In the genomic region with DNA sequence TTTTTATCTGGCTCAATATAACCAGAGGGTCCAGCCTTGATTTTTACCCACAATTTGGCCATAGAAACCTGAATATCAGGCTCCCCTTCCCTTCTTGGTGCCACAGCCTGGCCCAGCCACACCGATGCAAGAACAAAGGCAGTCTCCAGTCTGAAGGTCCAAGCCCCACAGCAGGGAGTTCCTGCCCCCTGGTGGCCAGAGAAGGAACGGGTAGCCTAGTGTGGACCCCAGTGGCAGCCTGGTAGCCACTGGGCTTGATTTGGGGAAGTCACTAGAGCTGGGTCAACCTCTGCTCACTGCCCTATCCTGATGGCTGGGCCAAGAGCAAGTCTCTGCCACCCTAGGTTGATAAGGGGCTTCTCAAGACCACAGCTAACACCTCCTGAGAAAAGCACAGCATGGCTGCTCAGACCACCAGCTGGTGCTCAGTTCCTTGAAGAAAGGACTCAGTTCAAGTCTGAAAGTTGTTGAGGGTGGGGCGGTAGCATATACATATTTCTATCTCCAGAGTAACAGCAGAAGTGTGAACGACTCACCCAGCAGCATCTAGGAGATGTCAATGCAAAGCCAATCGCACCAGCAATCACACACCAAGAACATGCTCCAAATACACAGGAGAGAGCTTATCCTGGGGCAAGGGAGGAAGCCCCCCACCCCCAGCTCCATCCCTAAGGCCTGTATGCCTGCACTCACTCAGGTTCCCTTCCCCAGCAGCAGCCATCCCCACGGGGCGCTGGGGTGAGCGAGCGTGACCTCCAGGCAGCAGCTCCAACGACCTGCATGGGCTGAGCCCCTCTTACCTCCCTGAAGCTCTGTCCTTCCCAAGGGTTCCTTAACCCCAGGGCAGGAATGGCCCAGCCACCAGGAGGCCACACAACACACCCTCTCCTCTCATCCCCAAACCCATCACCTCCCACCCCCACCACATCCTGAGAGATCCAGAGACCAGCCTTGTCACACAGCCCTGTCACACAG, we compare ENCODE assay signal across 9 cellular contexts. TPM values are rescaled to one million over a fixed set of nuclear protein-coding genes. Genes with fewer than 3 reads are reported as not detected.
A peak's percentile ranks its signal among the peaks of the same experiment; 100 is the strongest.
DNase-seq lines count a peak whose midpoint lies in the region; ATAC-seq and TF ChIP-seq lines count a peak whose summit lies in the region.
"Had no signal": no experiment of that assay in that cellular context is flagged by ENCODE, and none has a peak within 500 bp of the region (broad histone marks: within the 10 kb centered on the region; RNA-seq: fewer than 3 reads in every experiment).

No MANE protein-coding gene starts in this region.

- H2BK15ac ChIP-seq in neuronal stem cell (ENCODE audit: low read length): no peak overlapping the region

- H3K27me3 ChIP-seq in RWPE2 (ENCODE audit: insufficient read depth, poor library complexity, severe bottlenecking): no peaks in the 10 kb centered on the region
- no peaks in the 10 kb centered on the region for H3K27me3 ChIP-seq in neuronal stem cell (ENCODE audit: control insufficient read depth in 3 of 3, insufficient read depth in 3 of 3, low read depth in 1 of 3, low read length in 3 of 3)

- no peak overlapping the region for H2BK5ac ChIP-seq in neuronal stem cell (ENCODE audit: low read length)

- peak overlapping the region; percentile 5 for H2AK5ac ChIP-seq in neuronal stem cell (ENCODE audit: low read depth, low read length)

- no peak overlapping the region for H3K4me3 Mint-ChIP-seq in activated T-helper 2 cell treated with anti-CD3 and anti-CD28 coated beads, Interferon-gamma antibody, Interleukin-2, Interleukin-4, amounts not matched to agents 10 μg/mL and 5 μg/mL and 100 μg/mL, durations not matched to agents 14 hours and 24 hours and 36 hours (ENCODE audit: low read depth)
- H3K4me3 Mint-ChIP-seq: stimulated activated naive CD8-positive, alpha-beta T cell treated with anti-CD3 and anti-CD28 coated beads, Interleukin-15, Interleukin-2, amounts not matched to agents 100 ng/mL and 50 ng/mL, for 24 hours had no signal

- intact Hi-C loops in activated T-helper 2 cell treated with anti-CD3 and anti-CD28 coated beads, Interferon-gamma antibody, Interleukin-2, Interleukin-4, amounts not matched to agents 10 μg/mL and 5 μg/mL and 100 μg/mL, durations not matched to agents 14 hours and 24 hours and 36 hours (cut with micrococcal nuclease): loop anchor here (2.0 kb wide), 1 partner anchor 148 kb away; no protein-coding TSS in a partner anchor

- H3K27me3 Mint-ChIP-seq in activated T-helper 2 cell treated with anti-CD3 and anti-CD28 coated beads, Interferon-gamma antibody, Interleukin-2, Interleukin-4, amounts not matched to agents 10 μg/mL and 5 μg/mL and 100 μg/mL, durations not matched to agents 14 hours and 24 hours and 36 hours (ENCODE audit: low read depth): no peaks in the 10 kb centered on the region
- H3K27me3 Mint-ChIP-seq: stimulated activated naive CD8-positive, alpha-beta T cell treated with anti-CD3 and anti-CD28 coated beads, Interleukin-15, Interleukin-2, amounts not matched to agents 100 ng/mL and 50 ng/mL, for 24 hours had no signal

- H3K4me2 ChIP-seq in neuronal stem cell (ENCODE audit: insufficient read depth, low read length, poor library complexity, severe bottlenecking): no peak overlapping the region

- H2BK120ac ChIP-seq in neuronal stem cell (ENCODE audit: low read depth, low read length): no peak overlapping the region

- H3K9me3 ChIP-seq in RWPE2 (ENCODE audit: severe bottlenecking): no peaks in the 10 kb centered on the region
- H3K9me3 ChIP-seq in neuronal stem cell (replicated peaks in 1 of 2; ENCODE audit: control insufficient read depth in 2 of 2, insufficient read depth in 1 of 2, low read depth in 1 of 2, low read length in 2 of 2): no peaks in the 10 kb centered on the region

- H3K79me1 ChIP-seq in neuronal stem cell (ENCODE audit: low read depth, low read length): no peaks in the 10 kb centered on the region

- H2AFZ ChIP-seq in neuronal stem cell (ENCODE audit: low read length): peak overlapping the region; percentile 63

- no peak overlapping the region for H3K14ac ChIP-seq in neuronal stem cell (ENCODE audit: low read length)

- no peak overlapping the region for H4K8ac ChIP-seq in neuronal stem cell (ENCODE audit: low read depth, low read length)

- H3K18ac ChIP-seq in neuronal stem cell (ENCODE audit: low read length): no peak overlapping the region

- no peak overlapping the region for H3K9ac ChIP-seq in neuronal stem cell (ENCODE audit: low read depth, low read length, poor library complexity)

- peaks cover 62% of the 10 kb centered on the region for H3K36me3 Mint-ChIP-seq in activated T-helper 2 cell treated with anti-CD3 and anti-CD28 coated beads, Interferon-gamma antibody, Interleukin-2, Interleukin-4, amounts not matched to agents 10 μg/mL and 5 μg/mL and 100 μg/mL, durations not matched to agents 14 hours and 24 hours and 36 hours (ENCODE audit: low read depth)

- H3K36me3 ChIP-seq in RWPE2 (ENCODE audit: low read depth) (peaks cover 72% of the 10 kb centered on the region), neuronal stem cell (replicated peaks in 1 of 2; ENCODE audit: control insufficient read depth in 2 of 2, insufficient read depth in 2 of 2, low read length in 2 of 2) (peaks cover 12 to 34% of the 10 kb centered on the region in 2 donors)

- no peak overlapping the region for H3K27ac Mint-ChIP-seq in activated T-helper 2 cell treated with anti-CD3 and anti-CD28 coated beads, Interferon-gamma antibody, Interleukin-2, Interleukin-4, amounts not matched to agents 10 μg/mL and 5 μg/mL and 100 μg/mL, durations not matched to agents 14 hours and 24 hours and 36 hours
- H3K27ac Mint-ChIP-seq: stimulated activated naive CD8-positive, alpha-beta T cell treated with anti-CD3 and anti-CD28 coated beads, Interleukin-15, Interleukin-2, amounts not matched to agents 100 ng/mL and 50 ng/mL, for 24 hours had no signal

- no peak overlapping the region for H3K4ac ChIP-seq in neuronal stem cell (ENCODE audit: low read length)

- H2BK12ac ChIP-seq in neuronal stem cell (ENCODE audit: low read length): no peak overlapping the region

- H3K9me3 Mint-ChIP-seq in activated T-helper 2 cell treated with anti-CD3 and anti-CD28 coated beads, Interferon-gamma antibody, Interleukin-2, Interleukin-4, amounts not matched to agents 10 μg/mL and 5 μg/mL and 100 μg/mL, durations not matched to agents 14 hours and 24 hours and 36 hours: no peaks in the 10 kb centered on the region
- H3K9me3 Mint-ChIP-seq: stimulated activated naive CD8-positive, alpha-beta T cell treated with anti-CD3 and anti-CD28 coated beads, Interleukin-15, Interleukin-2, amounts not matched to agents 100 ng/mL and 50 ng/mL, for 24 hours had no signal

- TF ChIP-seq CTCF in RWPE2 (IDR thresholded peaks at IDR 0.05; ENCODE audit: poor library complexity, severe bottlenecking) (peak; percentile 84), foreskin fibroblast (IDR thresholded peaks at IDR 0.05; ENCODE audit: low read depth, low read length) (peak; percentile 96)

- no peak overlapping the region for H3K23ac ChIP-seq in neuronal stem cell (ENCODE audit: low read depth, low read length, poor library complexity)

- no CpG with 5 or more reads among the region's 10 CpGs for WGBS in neuronal stem cell (ENCODE audit: extremely low coverage in 2 of 2, insufficient read length in 2 of 2, insufficient replicate concordance in 1 of 2), 2 donors

- H3K4me1 ChIP-seq in RWPE2 (ENCODE audit: insufficient read depth, poor library complexity, severe bottlenecking) (no peaks in the 10 kb centered on the region), neuronal stem cell (ENCODE audit: control insufficient read depth in 2 of 2, insufficient read depth in 1 of 2, low read depth in 1 of 2, low read length in 2 of 2) (peaks cover 0 to 2% of the 10 kb centered on the region in 2 donors)

- no peak overlapping the region for H4K91ac ChIP-seq in neuronal stem cell (ENCODE audit: low read depth, low read length, poor library complexity)

- H3K4me3 ChIP-seq in RWPE2 (ENCODE audit: severe bottlenecking) (no peak overlapping the region), foreskin fibroblast (ENCODE audit: low read depth in 1 of 2, low read length in 2 of 2) (no peak overlapping the region), neuronal stem cell (ENCODE audit: low read length in 2 of 2) (no peak overlapping the region)

- H3K4me1 Mint-ChIP-seq in activated T-helper 2 cell treated with anti-CD3 and anti-CD28 coated beads, Interferon-gamma antibody, Interleukin-2, Interleukin-4, amounts not matched to agents 10 μg/mL and 5 μg/mL and 100 μg/mL, durations not matched to agents 14 hours and 24 hours and 36 hours (ENCODE audit: low read depth): peaks cover 16% of the 10 kb centered on the region

- H3K27ac ChIP-seq in RWPE2 (ENCODE audit: poor library complexity, severe bottlenecking): no peak overlapping the region
- H3K27ac ChIP-seq in neuronal stem cell (replicated peaks; ENCODE audit: low read length): no peak overlapping the region
- H3K27ac ChIP-seq in substantia nigra (ENCODE audit: low read depth, low read length, poor library complexity, severe bottlenecking): peak overlapping the region; percentile 39

- peak; percentile 77 for ATAC-seq in RWPE2 (ENCODE audit: low read depth)

- DNase-seq in NCI-H1417 (lab: John Stamatoyannopoulos, UW): peak; percentile 27 to 63 (median 63)
- DNase-seq in NCI-H1417 treated with DMSO at 0.1 percent for 48 hours (lab: John Stamatoyannopoulos, UW): no peak
- peak in 70 of 76 experiments; percentile 3 to 80 (median 60) for DNase-seq in HUDEP-2 (lab: John Stamatoyannopoulos, UW; ENCODE audit: unreplicated experiment in 76 of 76)
- peak; percentile 62 for DNase-seq in RWPE2 (ENCODE audit: low spot score)
- DNase-seq in activated T-helper 2 cell treated with anti-CD3 and anti-CD28 coated beads, Interferon-gamma antibody, Interleukin-2, Interleukin-4, amounts not matched to agents 10 μg/mL and 5 μg/mL and 100 μg/mL, durations not matched to agents 14 hours and 24 hours and 36 hours (ENCODE audit: low spot score): peak; percentile 72
- DNase-seq in foreskin fibroblast: peak in 1 of 2 donors; percentile 90
- peak; percentile 78 for DNase-seq in neuronal stem cell (ENCODE audit: low spot score)
- DNase-seq in substantia nigra (lab: John Stamatoyannopoulos, UW): peak in 48 of 49 donors; percentile 23 to 92 (median 78)

RNA-seq across cellular contexts. Expression of gene PFKFB4, which starts 7.6 kb away (rescaled TPM):
- total RNA-seq in activated T-helper 2 cell treated with anti-CD3 and anti-CD28 coated beads, Interferon-gamma antibody, Interleukin-2, Interleukin-4, amounts not matched to agents 10 μg/mL and 5 μg/mL and 100 μg/mL, durations not matched to agents 14 hours and 24 hours and 36 hours: 53.0 and 57.0 TPM in 2 replicates
- polyA plus RNA-seq in neuronal stem cell (2013, experiment 1 of 2): 9.2 TPM
- polyA plus RNA-seq in neuronal stem cell (2013, experiment 2 of 2): 8.9 TPM

RNA-seq across cellular contexts. Expression of gene UCN2, which starts 14.6 kb away (rescaled TPM):
- total RNA-seq in activated T-helper 2 cell treated with anti-CD3 and anti-CD28 coated beads, Interferon-gamma antibody, Interleukin-2, Interleukin-4, amounts not matched to agents 10 μg/mL and 5 μg/mL and 100 μg/mL, durations not matched to agents 14 hours and 24 hours and 36 hours: 0.11 TPM in 1 of 2 replicates, not detected in the other
- polyA plus RNA-seq in neuronal stem cell (2013, experiment 1 of 2): 0.13 TPM
- polyA plus RNA-seq in neuronal stem cell (2013, experiment 2 of 2): 0.10 TPM

RNA-seq across cellular contexts. Expression of gene SHISA5, which starts 45.0 kb away (rescaled TPM):
- 65.6 and 69.5 TPM in 2 replicates for total RNA-seq in activated T-helper 2 cell treated with anti-CD3 and anti-CD28 coated beads, Interferon-gamma antibody, Interleukin-2, Interleukin-4, amounts not matched to agents 10 μg/mL and 5 μg/mL and 100 μg/mL, durations not matched to agents 14 hours and 24 hours and 36 hours
- 179 TPM for polyA plus RNA-seq in neuronal stem cell (2013, experiment 1 of 2)
- polyA plus RNA-seq in neuronal stem cell (2013, experiment 2 of 2): 192 TPM

RNA-seq across cellular contexts. Expression of gene COL7A1, which starts 46.1 kb away (rescaled TPM):
- total RNA-seq in activated T-helper 2 cell treated with anti-CD3 and anti-CD28 coated beads, Interferon-gamma antibody, Interleukin-2, Interleukin-4, amounts not matched to agents 10 μg/mL and 5 μg/mL and 100 μg/mL, durations not matched to agents 14 hours and 24 hours and 36 hours: 1.9 and 2.4 TPM in 2 replicates
- 8.2 TPM for polyA plus RNA-seq in neuronal stem cell (2013, experiment 1 of 2)
- 7.8 TPM for polyA plus RNA-seq in neuronal stem cell (2013, experiment 2 of 2)
